Comparison of ENCODE assay signal across 1 cellular context in genomic region chr12:80781313-80781712, GRCh38.
TF ChIP-seq lines count a peak whose summit lies in the region.

No MANE protein-coding gene starts in this region.

TF ChIP-seq in GM23338, 12 proteins besides CTCF, POLR2A, EP300 and RAD21:
- TF ChIP-seq, protein P1, sequence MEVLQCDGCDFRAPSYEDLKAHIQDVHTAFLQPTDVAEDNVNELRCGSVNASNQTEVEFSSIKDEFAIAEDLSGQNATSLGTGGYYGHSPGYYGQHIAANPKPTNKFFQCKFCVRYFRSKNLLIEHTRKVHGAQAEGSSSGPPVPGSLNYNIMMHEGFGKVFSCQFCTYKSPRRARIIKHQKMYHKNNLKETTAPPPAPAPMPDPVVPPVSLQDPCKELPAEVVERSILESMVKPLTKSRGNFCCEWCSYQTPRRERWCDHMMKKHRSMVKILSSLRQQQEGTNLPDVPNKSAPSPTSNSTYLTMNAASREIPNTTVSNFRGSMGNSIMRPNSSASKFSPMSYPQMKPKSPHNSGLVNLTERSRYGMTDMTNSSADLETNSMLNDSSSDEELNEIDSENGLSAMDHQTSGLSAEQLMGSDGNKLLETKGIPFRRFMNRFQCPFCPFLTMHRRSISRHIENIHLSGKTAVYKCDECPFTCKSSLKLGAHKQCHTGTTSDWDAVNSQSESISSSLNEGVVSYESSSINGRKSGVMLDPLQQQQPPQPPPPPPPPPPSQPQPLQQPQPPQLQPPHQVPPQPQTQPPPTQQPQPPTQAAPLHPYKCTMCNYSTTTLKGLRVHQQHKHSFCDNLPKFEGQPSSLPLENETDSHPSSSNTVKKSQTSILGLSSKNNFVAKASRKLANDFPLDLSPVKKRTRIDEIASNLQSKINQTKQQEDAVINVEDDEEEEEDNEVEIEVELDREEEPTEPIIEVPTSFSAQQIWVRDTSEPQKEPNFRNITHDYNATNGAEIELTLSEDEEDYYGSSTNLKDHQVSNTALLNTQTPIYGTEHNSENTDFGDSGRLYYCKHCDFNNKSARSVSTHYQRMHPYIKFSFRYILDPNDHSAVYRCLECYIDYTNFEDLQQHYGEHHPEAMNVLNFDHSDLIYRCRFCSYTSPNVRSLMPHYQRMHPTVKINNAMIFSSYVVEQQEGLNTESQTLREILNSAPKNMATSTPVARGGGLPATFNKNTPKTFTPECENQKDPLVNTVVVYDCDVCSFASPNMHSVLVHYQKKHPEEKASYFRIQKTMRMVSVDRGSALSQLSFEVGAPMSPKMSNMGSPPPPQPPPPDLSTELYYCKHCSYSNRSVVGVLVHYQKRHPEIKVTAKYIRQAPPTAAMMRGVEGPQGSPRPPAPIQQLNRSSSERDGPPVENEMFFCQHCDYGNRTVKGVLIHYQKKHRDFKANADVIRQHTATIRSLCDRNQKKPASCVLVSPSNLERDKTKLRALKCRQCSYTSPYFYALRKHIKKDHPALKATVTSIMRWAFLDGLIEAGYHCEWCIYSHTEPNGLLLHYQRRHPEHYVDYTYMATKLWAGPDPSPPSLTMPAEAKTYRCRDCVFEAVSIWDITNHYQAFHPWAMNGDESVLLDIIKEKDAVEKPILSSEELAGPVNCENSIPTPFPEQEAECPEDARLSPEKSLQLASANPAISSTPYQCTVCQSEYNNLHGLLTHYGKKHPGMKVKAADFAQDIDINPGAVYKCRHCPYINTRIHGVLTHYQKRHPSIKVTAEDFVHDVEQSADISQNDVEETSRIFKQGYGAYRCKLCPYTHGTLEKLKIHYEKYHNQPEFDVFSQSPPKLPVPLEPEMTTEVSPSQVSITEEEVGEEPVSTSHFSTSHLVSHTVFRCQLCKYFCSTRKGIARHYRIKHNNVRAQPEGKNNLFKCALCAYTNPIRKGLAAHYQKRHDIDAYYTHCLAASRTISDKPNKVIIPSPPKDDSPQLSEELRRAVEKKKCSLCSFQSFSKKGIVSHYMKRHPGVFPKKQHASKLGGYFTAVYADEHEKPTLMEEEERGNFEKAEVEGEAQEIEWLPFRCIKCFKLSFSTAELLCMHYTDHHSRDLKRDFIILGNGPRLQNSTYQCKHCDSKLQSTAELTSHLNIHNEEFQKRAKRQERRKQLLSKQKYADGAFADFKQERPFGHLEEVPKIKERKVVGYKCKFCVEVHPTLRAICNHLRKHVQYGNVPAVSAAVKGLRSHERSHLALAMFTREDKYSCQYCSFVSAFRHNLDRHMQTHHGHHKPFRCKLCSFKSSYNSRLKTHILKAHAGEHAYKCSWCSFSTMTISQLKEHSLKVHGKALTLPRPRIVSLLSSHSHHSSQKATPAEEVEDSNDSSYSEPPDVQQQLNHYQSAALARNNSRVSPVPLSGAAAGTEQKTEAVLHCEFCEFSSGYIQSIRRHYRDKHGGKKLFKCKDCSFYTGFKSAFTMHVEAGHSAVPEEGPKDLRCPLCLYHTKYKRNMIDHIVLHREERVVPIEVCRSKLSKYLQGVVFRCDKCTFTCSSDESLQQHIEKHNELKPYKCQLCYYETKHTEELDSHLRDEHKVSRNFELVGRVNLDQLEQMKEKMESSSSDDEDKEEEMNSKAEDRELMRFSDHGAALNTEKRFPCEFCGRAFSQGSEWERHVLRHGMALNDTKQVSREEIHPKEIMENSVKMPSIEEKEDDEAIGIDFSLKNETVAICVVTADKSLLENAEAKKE (CRISPR knock-in tag; IDR thresholded peaks at IDR 0.05): 0 out of 2 replicates have a peak, but pooled peaks have one; percentile 10
- TF ChIP-seq EZH2phosphoT487 (IDR thresholded peaks at IDR 0.05; ENCODE audit: unreplicated experiment): no peak
TF ChIP-seq in GM23338: peak in this region for 1.
